ENCODE assay signal across 11 cellular contexts in genomic region chr10:85786401-85786899, GRCh38.
DNase-seq lines count a peak whose midpoint lies in the region; ATAC-seq, FAIRE-seq and TF ChIP-seq lines count a peak whose summit lies in the region.
"Had no signal": no experiment of that assay in that cellular context is flagged by ENCODE, and none has a peak within 500 bp of the region (broad histone marks: within the 10 kb centered on the region; RNA-seq: fewer than 3 reads in every experiment).

No MANE protein-coding gene starts in this region.

- TF ChIP-seq RAD21 in K562 (CRISPR knock-in tag; conservative IDR thresholded peaks at IDR 0.05 in 1 of 2, IDR thresholded peaks at IDR 0.05 in 1 of 2), result peak in 1 of 2 experiments; percentile 28; a peak in 2 of 4 replicates

- POLR2A ChIA-PET in K562 (lab: Yijun Ruan, JAX), result no interaction called here

- H3K36me3 ChIP-seq in K562 (ENCODE audit: control insufficient read depth, insufficient read depth, low read length) (no peaks in the 10 kb centered on the region), mucosa of descending colon (ENCODE audit: low read depth) (no peaks in the 10 kb centered on the region), aorta (ENCODE audit: control insufficient read depth in 1 of 2, insufficient read depth in 2 of 2, low read length in 1 of 2) (no peaks in the 10 kb centered on the region)
- H3K36me3 ChIP-seq: uterus had no signal

- H3K9me3 ChIP-seq in K562 (replicated peaks; ENCODE audit: control insufficient read depth, insufficient read depth, low read depth, low read length) (no peaks in the 10 kb centered on the region), mucosa of descending colon (no peaks in the 10 kb centered on the region), aorta (ENCODE audit: control insufficient read depth, low read length) (no peaks in the 10 kb centered on the region)
- H3K9me3 ChIP-seq: uterus had no signal

- H4K20me1 ChIP-seq in K562 (replicated peaks; ENCODE audit: control insufficient read depth, insufficient read depth, low read length), result no peaks in the 10 kb centered on the region

- TF ChIP-seq POLR2A in K562 (conservative IDR thresholded peaks at IDR 0.05), result no peak

- no peak overlapping the region for H2AFZ ChIP-seq in K562 (ENCODE audit: low read depth, low read length)

- no peak overlapping the region for H3K9ac ChIP-seq in K562 (ENCODE audit: insufficient read depth in 1 of 2, low read depth in 2 of 2, low read length in 2 of 2)

- H3K4me1 ChIP-seq in K562 (replicated peaks in 1 of 2; ENCODE audit: control insufficient read depth in 2 of 2, insufficient read depth in 2 of 2, low read length in 2 of 2) (no peaks in the 10 kb centered on the region), mucosa of descending colon (ENCODE audit: low read depth) (no peaks in the 10 kb centered on the region), aorta (ENCODE audit: control insufficient read depth in 1 of 2, insufficient read depth in 2 of 2, low read length in 2 of 2) (no peaks in the 10 kb centered on the region)
- H3K4me1 ChIP-seq: uterus had no signal

- no peaks in the 10 kb centered on the region for H3K79me2 ChIP-seq in K562 (ENCODE audit: control insufficient read depth, insufficient read depth, low read length)

- H3K27ac ChIP-seq in K562 (ENCODE audit: extremely low read depth, low read depth, low read length) (no peak overlapping the region), aorta (ENCODE audit: low read depth in 1 of 2, low read length in 2 of 2) (no peak overlapping the region)
- H3K27ac ChIP-seq: uterus had no signal

- no peak for TF ChIP-seq EP300 in K562 (IDR thresholded peaks at IDR 0.05; ENCODE audit: low read length)

- in situ Hi-C loops in K562 (cut with MboI), result no loop called here

- H3K4me3 ChIP-seq in K562, result no peak overlapping the region
- no peak overlapping the region for H3K4me3 ChIP-seq in mucosa of descending colon
- H3K4me3 ChIP-seq in aorta (ENCODE audit: low read length in 2 of 2), result no peak overlapping the region
- H3K4me3 ChIP-seq: uterus had no signal

- H3K27me3 ChIP-seq in K562 (ENCODE audit: control insufficient read depth in 2 of 2, insufficient read depth in 2 of 2, low read length in 2 of 2) (peaks cover 0 to 3% of the 10 kb centered on the region in 2 experiments; a peak in 1 of 5 replicates), aorta (ENCODE audit: control insufficient read depth in 1 of 2, insufficient read depth in 2 of 2, low read length in 1 of 2) (no peaks in the 10 kb centered on the region)
- H3K27me3 ChIP-seq: uterus had no signal

- no TSS peak for BruUV-seq in K562 (replicated peaks; lab: Mats Ljungman, UMichigan)

- DNase-seq in NCI-H524 (lab: John Stamatoyannopoulos, UW) (peak; percentile 14 to 42), NCI-H524 treated with DMSO at 0.1 percent for 48 hours (lab: John Stamatoyannopoulos, UW) (no peak), NAMALWA (ENCODE audit: low spot score) (peak; percentile 4), K562 (ENCODE audit: extremely low read depth in 1 of 4, low spot score in 3 of 4) (peak; percentile 30 to 40 (median 34)), mucosa of descending colon (no peak), aorta (no peak)
- DNase-seq in activated CD4-positive, CD25-positive, alpha-beta regulatory T cell (lab: John Stamatoyannopoulos, UW), result no peak
- DNase-seq: NCI-H2171 treated with DMSO at 0.1 percent for 48 hours, T-helper 17 cell, uterus had no signal

- no peak overlapping the region for H3K4me2 ChIP-seq in K562 (ENCODE audit: insufficient read depth, low read length)

- CTCF ChIA-PET in K562 (lab: Yijun Ruan, JAX; ENCODE audit: low intra/inter-chr PET ratio), result no interaction called here

- peak; percentile 47 to 69 (median 53) for TF ChIP-seq CTCF in K562 (IDR thresholded peaks at IDR 0.05 in 2 of 3, conservative IDR thresholded peaks at IDR 0.05 in 1 of 3; ENCODE audit: insufficient read depth in 2 of 3, low read depth in 1 of 3, low read length in 3 of 3)
- no peak for TF ChIP-seq CTCF in mucosa of descending colon (IDR thresholded peaks at IDR 0.05)

- FAIRE-seq in K562 (lab: Jason Lieb, UNC), result no peak

- 0% methylated on average over 8 of the region's 10 CpGs for WGBS in K562 (ENCODE audit: insufficient coverage, low coverage, missing lambda C conversion rate)
- 50 to 52% methylated on average over 10 of the region's 10 CpGs for WGBS in aorta, 2 donors

- ATAC-seq in K562 (peak; percentile 84), mucosa of descending colon (peak; percentile 20), aorta (ENCODE audit: low FRiP score) (no peak), HG03135 (IDR thresholded peaks at IDR 0.05; ENCODE audit: unreplicated experiment) (no peak)
- ATAC-seq: T-helper 17 cell had no signal

- no peaks in the 10 kb centered on the region for H3K9me1 ChIP-seq in K562 (ENCODE audit: control insufficient read depth, insufficient read depth, low read length)

- intact Hi-C loops in K562 (cut with micrococcal nuclease), result no loop called here
- intact Hi-C loops in mucosa of descending colon (cut with DNase I, micrococcal nuclease), result no loop called here
- intact Hi-C loops in aorta (cut with DNase I), result no loop called here

TF ChIP-seq in K562, 482 proteins besides CTCF, POLR2A, EP300 and RAD21:
- no peak for TF ChIP-seq SUPT5H (IDR thresholded peaks at IDR 0.05)
- peak; percentile 18 to 44; a peak in 1 of 4 replicates for TF ChIP-seq MNT (conservative IDR thresholded peaks at IDR 0.05)
- TF ChIP-seq USF1 (CRISPR knock-in tag; IDR thresholded peaks at IDR 0.05), result peak; percentile 67
- TF ChIP-seq TCF3 (CRISPR knock-in tag; IDR thresholded peaks at IDR 0.05), result no peak
- no peak for TF ChIP-seq RBM22 (IDR thresholded peaks at IDR 0.05; ENCODE audit: low read depth, low read length, poor library complexity, severe bottlenecking)
- no peak for TF ChIP-seq GTF2E2 (tag; IDR thresholded peaks at IDR 0.05)
- TF ChIP-seq USF2 (CRISPR knock-in tag; IDR thresholded peaks at IDR 0.05), result peak; percentile 74
- TF ChIP-seq MYC (IDR thresholded peaks at IDR 0.05; ENCODE audit: low read depth, low read length), result peak; percentile 36; the same call in 1 of the 2 replicates
- no peak for TF ChIP-seq MYC (CRISPR knock-in tag; IDR thresholded peaks at IDR 0.05; ENCODE audit: borderline replicate concordance, low read depth)

Comparison
In these comparisons a context has a peak if more than half of its experiments do, and no peak if none do; other contexts are left out.
1. DNase-seq: peak in NCI-H524 (2 of 2), NAMALWA (single experiment) and K562 (4 of 4); none in NCI-H524 treated with DMSO at 0.1 percent for 48 hours (single experiment), mucosa of descending colon (0 of 3), aorta (0 of 2) and activated CD4-positive, CD25-positive, alpha-beta regulatory T cell (0 of 4).
2. ATAC-seq: peak in K562 (single experiment) and mucosa of descending colon (single experiment); none in aorta (single experiment) and HG03135 (single experiment).